In the genomic region with DNA sequence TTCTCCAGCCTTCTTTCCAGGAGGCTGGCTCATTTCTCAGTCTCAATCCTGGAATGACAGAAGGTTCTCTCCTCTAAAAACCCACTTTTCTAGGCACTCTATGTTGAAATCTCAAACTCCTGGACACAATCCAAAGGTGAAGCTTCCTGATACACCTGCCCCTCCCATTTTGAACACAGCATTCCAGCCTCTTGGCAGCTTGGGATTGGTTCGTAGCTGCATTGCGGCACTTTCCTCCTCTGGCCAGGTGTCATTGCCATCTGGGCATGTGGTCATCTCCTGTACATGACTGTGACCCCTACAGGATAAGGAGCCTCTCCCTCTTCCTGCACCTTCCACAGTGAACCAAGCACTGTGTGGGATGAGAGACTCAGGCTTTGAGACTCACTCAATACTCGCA, we compare ENCODE assay signal across 15 cellular contexts.
DNase-seq lines count a peak whose midpoint lies in the region; FAIRE-seq and TF ChIP-seq lines count a peak whose summit lies in the region.
"Had no signal": no experiment of that assay in that cellular context is flagged by ENCODE, and none has a peak within 500 bp of the region (broad histone marks: within the 10 kb centered on the region; RNA-seq: fewer than 3 reads in every experiment).

No MANE protein-coding gene starts in this region.

- no peak overlapping the region for H2AFZ ChIP-seq in mammary epithelial cell (ENCODE audit: low read depth, low read length)
- H2AFZ ChIP-seq: GM23248 had no signal

- no peaks in the 10 kb centered on the region for H3K36me3 ChIP-seq in mammary epithelial cell (ENCODE audit: insufficient read depth, low read length)
- no peaks in the 10 kb centered on the region for H3K36me3 ChIP-seq in small intestine (ENCODE audit: control insufficient read depth in 2 of 2, insufficient read depth in 2 of 2, low read length in 2 of 2)
- H3K36me3 ChIP-seq: BLaER1 had no signal

- H3K79me2 ChIP-seq in mammary epithelial cell (ENCODE audit: insufficient read depth, low read length) = no peaks in the 10 kb centered on the region

- no peak overlapping the region for H3K4me2 ChIP-seq in mammary epithelial cell (ENCODE audit: insufficient read depth, low read depth, low read length)
- H3K4me2 ChIP-seq: BLaER1 had no signal

- WGBS in mammary epithelial cell (ENCODE audit: low coverage, missing lambda C conversion rate) = 75% methylated on average over 2 of the region's 3 CpGs
- 43 to 68% (median 56%) methylated on average over 3 of the region's 3 CpGs for WGBS in small intestine, 3 donors

- H4K20me1 ChIP-seq in mammary epithelial cell (ENCODE audit: insufficient read depth, low read length) = no peaks in the 10 kb centered on the region
- H4K20me1 ChIP-seq: BLaER1 had no signal

- no peaks in the 10 kb centered on the region for H3K36me3 Mint-ChIP-seq in MCF 10A (ENCODE audit: insufficient read depth, unreplicated experiment)
- no peaks in the 10 kb centered on the region for H3K36me3 Mint-ChIP-seq in activated CD4-positive, alpha-beta memory T cell treated with anti-CD3 and anti-CD28 coated beads, Interleukin-2, amount 10 ng/mL, durations not matched to agents 7 days and 5 days (ENCODE audit: low read depth)
- H3K36me3 Mint-ChIP-seq: CD8-positive, alpha-beta memory T cell; IgD-negative memory B cell had no signal

- no peak overlapping the region for H3K9ac ChIP-seq in mammary epithelial cell (ENCODE audit: insufficient read depth, low read length)
- H3K9ac ChIP-seq: BLaER1, GM23248 had no signal

- peak; percentile 47 for DNase-seq in MCF 10A (ENCODE audit: unreplicated experiment)
- DNase-seq in mammary epithelial cell = no peak
- DNase-seq in mesenteric fat pad (ENCODE audit: low spot score) = peak; percentile 39
- peak; percentile 59 for DNase-seq in small intestine
- no peak for DNase-seq in GF-D8 (lab: John Stamatoyannopoulos, UW)
- no peak for DNase-seq in substantia nigra (lab: John Stamatoyannopoulos, UW)
- no peak for DNase-seq in activated CD4-positive, alpha-beta memory T cell treated with anti-CD3 and anti-CD28 coated beads, Interleukin-2, amount 10 ng/mL, durations not matched to agents 7 days and 5 days
- DNase-seq: 8988T; AML-193; CD8-positive, alpha-beta memory T cell; DMS53; GM23248; H7 had no signal

- H3K4me1 Mint-ChIP-seq in MCF 10A (ENCODE audit: insufficient read depth, unreplicated experiment) = no peaks in the 10 kb centered on the region
- no peaks in the 10 kb centered on the region for H3K4me1 Mint-ChIP-seq in activated CD4-positive, alpha-beta memory T cell treated with anti-CD3 and anti-CD28 coated beads, Interleukin-2, amount 10 ng/mL, durations not matched to agents 7 days and 5 days
- H3K4me1 Mint-ChIP-seq: CD8-positive, alpha-beta memory T cell; IgD-negative memory B cell had no signal

- H3K4me3 ChIP-seq in mammary epithelial cell (replicated peaks in 1 of 3; ENCODE audit: insufficient read depth in 1 of 3, low read depth in 2 of 3, low read length in 3 of 3) = no peak overlapping the region
- H3K4me3 ChIP-seq in small intestine (ENCODE audit: low read depth in 1 of 2, low read length in 2 of 2) = no peak overlapping the region
- H3K4me3 ChIP-seq: BLaER1, GM23248 had no signal

- in situ Hi-C loops in mammary epithelial cell (cut with MboI; ENCODE audit: low sequenced_read_pairs in 2 of 2) = no loop called here

- H3K9me3 Mint-ChIP-seq in MCF 10A (ENCODE audit: unreplicated experiment) = peaks cover 16% of the 10 kb centered on the region
- H3K9me3 Mint-ChIP-seq in activated CD4-positive, alpha-beta memory T cell treated with anti-CD3 and anti-CD28 coated beads, Interleukin-2, amount 10 ng/mL, durations not matched to agents 7 days and 5 days = no peaks in the 10 kb centered on the region
- H3K9me3 Mint-ChIP-seq: CD8-positive, alpha-beta memory T cell; IgD-negative memory B cell had no signal

- intact Hi-C loops in MCF 10A (cut with micrococcal nuclease) (no loop called here), mammary epithelial cell (cut with micrococcal nuclease) (no loop called here)

- H3K27me3 ChIP-seq in mammary epithelial cell (ENCODE audit: insufficient read depth, low read length) (no peaks in the 10 kb centered on the region), small intestine (ENCODE audit: control insufficient read depth in 2 of 2, insufficient read depth in 2 of 2, low read length in 2 of 2) (no peaks in the 10 kb centered on the region)

- no peaks in the 10 kb centered on the region for H3K27me3 Mint-ChIP-seq in MCF 10A (ENCODE audit: insufficient read depth, unreplicated experiment)
- H3K27me3 Mint-ChIP-seq in activated CD4-positive, alpha-beta memory T cell treated with anti-CD3 and anti-CD28 coated beads, Interleukin-2, amount 10 ng/mL, durations not matched to agents 7 days and 5 days = peaks cover 2% of the 10 kb centered on the region

- TF ChIP-seq CTCF in MCF 10A (IDR thresholded peaks at IDR 0.05; ENCODE audit: unreplicated experiment) (no peak), mammary epithelial cell (conservative IDR thresholded peaks at IDR 0.05 in 1 of 2, IDR thresholded peaks at IDR 0.05 in 1 of 2; ENCODE audit: extremely low read depth in 1 of 2, insufficient read depth in 1 of 2, low read depth in 1 of 2, low read length in 2 of 2) (no peak)

- dilution Hi-C loops in mammary epithelial cell (cut with HindIII; ENCODE audit: low sequenced_read_pairs) = no loop called here

- H3K4me1 ChIP-seq in mammary epithelial cell (ENCODE audit: insufficient read depth, low read length) (no peaks in the 10 kb centered on the region), small intestine (ENCODE audit: control insufficient read depth in 2 of 2, insufficient read depth in 1 of 2, low read depth in 1 of 2, low read length in 1 of 2) (no peaks in the 10 kb centered on the region)
- H3K4me1 ChIP-seq: BLaER1 had no signal

- POLR2A ChIA-PET in MCF 10A (lab: Yijun Ruan, JAX) = no interaction called here
- POLR2A ChIA-PET in activated CD4-positive, alpha-beta memory T cell treated with anti-CD3 and anti-CD28 coated beads, Interleukin-2, amount 10 ng/mL, durations not matched to agents 7 days and 5 days (lab: Charles Lee) = no interaction called here

- H3K27ac Mint-ChIP-seq in MCF 10A (ENCODE audit: low read depth, unreplicated experiment) = no peak overlapping the region
- H3K27ac Mint-ChIP-seq in activated CD4-positive, alpha-beta memory T cell treated with anti-CD3 and anti-CD28 coated beads, Interleukin-2, amount 10 ng/mL, durations not matched to agents 7 days and 5 days = no peak overlapping the region
- H3K27ac Mint-ChIP-seq: IgD-negative memory B cell had no signal

- FAIRE-seq in small intestine (lab: Jason Lieb, UNC) = no peak

- CTCF ChIA-PET in MCF 10A (lab: Yijun Ruan, JAX) (interaction anchor here (0.6 kb wide), 1 partner anchor 10 kb away, joined by 3 read pairs; no protein-coding TSS in a partner anchor), mammary epithelial cell (lab: Charles Lee; ENCODE audit: low non-redundant PET) (no interaction called here)
- CTCF ChIA-PET in activated CD4-positive, alpha-beta memory T cell treated with anti-CD3 and anti-CD28 coated beads, Interleukin-2, amount 10 ng/mL, durations not matched to agents 7 days and 5 days (lab: Charles Lee) = no interaction called here

- H3K9me3 ChIP-seq in mammary epithelial cell (replicated peaks; ENCODE audit: insufficient read depth, low read length) (peaks cover 15% of the 10 kb centered on the region), small intestine (ENCODE audit: control insufficient read depth, low read depth) (no peaks in the 10 kb centered on the region)
- H3K9me3 ChIP-seq: BLaER1 had no signal

- H3K27ac ChIP-seq in mammary epithelial cell (ENCODE audit: insufficient read depth, low read depth, low read length) = no peak overlapping the region
- H3K27ac ChIP-seq in small intestine (ENCODE audit: low read depth in 1 of 2, low read length in 1 of 2) = no peak overlapping the region
- H3K27ac ChIP-seq in substantia nigra (ENCODE audit: low read depth, low read length, poor library complexity, severe bottlenecking) = no peak overlapping the region
- H3K27ac ChIP-seq: BLaER1, GM23248 had no signal

- BruUV-seq in MCF 10A (replicated peaks; lab: Mats Ljungman, UMichigan) = no TSS peak
- no TSS peak for BruUV-seq in mammary epithelial cell (replicated peaks; lab: Mats Ljungman, UMichigan)

- H3K4me3 Mint-ChIP-seq in MCF 10A (ENCODE audit: unreplicated experiment) = no peak overlapping the region
- no peak overlapping the region for H3K4me3 Mint-ChIP-seq in activated CD4-positive, alpha-beta memory T cell treated with anti-CD3 and anti-CD28 coated beads, Interleukin-2, amount 10 ng/mL, durations not matched to agents 7 days and 5 days
- H3K4me3 Mint-ChIP-seq: CD8-positive, alpha-beta memory T cell; IgD-negative memory B cell had no signal

Comparison
In these comparisons a context has a peak if more than half of its experiments do, and no peak if none do; other contexts are left out.
1. DNase-seq: peak in MCF 10A (single experiment), mesenteric fat pad (single experiment) and small intestine (single experiment); none in mammary epithelial cell (single experiment), GF-D8 (single experiment), substantia nigra (0 of 49) and activated CD4-positive, alpha-beta memory T cell treated with anti-CD3 and anti-CD28 coated beads, Interleukin-2, amount 10 ng/mL, durations not matched to agents 7 days and 5 days (single experiment).